In genomic region chr17:43900183-43900857, GRCh38 we compare ENCODE assay signal across 8 cellular contexts. TPM values are rescaled to one million over a fixed set of nuclear protein-coding genes. Genes with fewer than 3 reads are reported as not detected.
DNase-seq lines count a peak whose midpoint lies in the region; TF ChIP-seq lines count a peak whose summit lies in the region.

No MANE protein-coding gene starts in this region.

- intact Hi-C loops in stomach (cut with DNase I; ENCODE audit: low total_unique reads): no loop called here

- TF ChIP-seq CTCF in stomach (IDR thresholded peaks at IDR 0.05): no peak

- peak overlapping the region; percentile 76 for H2AFZ ChIP-seq in neuron (ENCODE audit: low read depth, low read length)

- DNase-seq in SIG-M5 treated with dmso at 0.1 percent for 504 hours (lab: John Stamatoyannopoulos, UW; ENCODE audit: unreplicated experiment) (peak; percentile 83), SIG-M5 (lab: John Stamatoyannopoulos, UW) (no peak), NAMALWA (ENCODE audit: low spot score) (peak; percentile 89), SK-N-DZ (ENCODE audit: low spot score) (peak; percentile 93), germinal center (ENCODE audit: low spot score) (peak; percentile 96), stomach (peak; percentile 90)
- DNase-seq in activated naive CD4-positive, alpha-beta T cell treated with Interleukin-2 at 50 U/mL for 16 hours: peak; percentile 85

- peak overlapping the region; percentile 50 for H3K4me3 ChIP-seq in neuron (ENCODE audit: low read length)
- peak overlapping the region; percentile 44 to 55 (median 51) for H3K4me3 ChIP-seq in stomach

- TF ChIP-seq EP300 in stomach (IDR thresholded peaks at IDR 0.05): no peak

- no peaks in the 10 kb centered on the region for H3K9me3 ChIP-seq in neuron (ENCODE audit: low read length)
- no peaks in the 10 kb centered on the region for H3K9me3 ChIP-seq in stomach

- TF ChIP-seq POLR2A in stomach (IDR thresholded peaks at IDR 0.05): no peak

- H3K4me1 ChIP-seq in neuron (ENCODE audit: insufficient read depth, low read length) (peaks cover 28% of the 10 kb centered on the region), stomach (peaks cover 11 to 22% (median 17%) of the 10 kb centered on the region in 4 donors)

- no peaks in the 10 kb centered on the region for H3K36me3 ChIP-seq in neuron (ENCODE audit: insufficient read depth, low read length)
- H3K36me3 ChIP-seq in stomach: peaks cover 0 to 15% (median 4%) of the 10 kb centered on the region in 4 donors

- H3K27ac ChIP-seq in stomach: no peak overlapping the region

- 2 to 5% (median 2%) methylated on average over 15 to 31 of the region's 31 CpGs for WGBS in stomach, 5 donors

- H3K27me3 ChIP-seq in neuron (ENCODE audit: insufficient read depth, low read length) (no peaks in the 10 kb centered on the region), stomach (peaks cover 0 to 8% (median 3%) of the 10 kb centered on the region in 3 donors)

RNA-seq across cellular contexts. Expression of gene MPP2, which starts 7.0 kb away (rescaled TPM):
- polyA plus RNA-seq in SK-N-DZ (2014; cell fraction: cytosol; rRNA removed): 10.6 and 13.0 TPM in 2 replicates
- polyA plus RNA-seq in SK-N-DZ (2014; cell fraction: nucleus; rRNA removed): 8.4 and 11.4 TPM in 2 replicates
- total RNA-seq in stomach: 1 to 10 TPM in 3 of 5 donors, under 1 TPM in 2; 0.43 to 6.4 (median 4.3) TPM
- 1 to 10 TPM; 1.1 to 2.0 (median 1.6) TPM for polyA plus RNA-seq in stomach

RNA-seq across cellular contexts. Expression of gene PPY, which starts 42.0 kb away (rescaled TPM):
- polyA plus RNA-seq in SK-N-DZ (2014; cell fraction: cytosol; rRNA removed): 99.5 and 123 TPM in 2 replicates
- polyA plus RNA-seq in SK-N-DZ (2014; cell fraction: nucleus; rRNA removed): 54.4 and 69.0 TPM in 2 replicates
- not detected for total RNA-seq in stomach
- polyA plus RNA-seq in stomach: not detected

RNA-seq across cellular contexts. Expression of gene CD300LG, which starts 53.3 kb away (rescaled TPM):
- not detected in 2 replicates for polyA plus RNA-seq in SK-N-DZ (2014; cell fraction: cytosol; rRNA removed)
- not detected in 2 replicates for polyA plus RNA-seq in SK-N-DZ (2014; cell fraction: nucleus; rRNA removed)
- 1 to 10 TPM in 2 of 5 donors, under 1 TPM in 2, not detected in 1; 0.29 to 3.7 (median 1.5) TPM for total RNA-seq in stomach
- 1 to 10 TPM in 1 of 3 donors, under 1 TPM in 2; 0.37 to 1.1 (median 0.92) TPM for polyA plus RNA-seq in stomach

RNA-seq across cellular contexts. Expression of gene PYY, which starts 53.4 kb away (rescaled TPM):
- polyA plus RNA-seq in SK-N-DZ (2014; cell fraction: cytosol; rRNA removed): 5.0 and 5.9 TPM in 2 replicates
- polyA plus RNA-seq in SK-N-DZ (2014; cell fraction: nucleus; rRNA removed): 0.73 and 2.0 TPM in 2 replicates
- 10 to 100 TPM in 1 of 5 donors, not detected in 4; 71.3 TPM for total RNA-seq in stomach
- polyA plus RNA-seq in stomach: under 1 TPM in 1 of 3 donors, not detected in 2; 0.35 TPM
